ENCODE assay signal across 24 cellular contexts in the genomic region with DNA sequence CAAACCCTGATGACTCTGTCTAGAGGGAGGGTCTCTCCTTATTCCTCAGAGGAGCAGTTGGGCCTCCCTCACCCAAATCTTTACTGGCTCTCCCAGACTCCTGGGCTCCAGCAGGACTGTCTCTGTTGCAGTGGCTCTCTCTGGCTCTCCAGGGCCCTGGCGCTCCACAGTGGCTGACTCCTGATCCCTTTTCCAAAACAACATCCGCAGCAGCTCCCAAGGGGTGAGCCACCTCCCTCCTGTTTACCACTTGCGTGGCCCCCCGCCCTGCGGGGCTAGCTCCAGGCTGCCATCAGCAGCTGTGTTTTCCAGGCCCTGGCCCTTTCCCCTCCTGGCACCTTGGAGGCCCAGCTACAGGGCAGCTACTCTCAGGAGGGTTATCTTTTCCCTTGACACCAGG.
A peak's percentile ranks its signal among the peaks of the same experiment; 100 is the strongest.
DNase-seq lines count a peak whose midpoint lies in the region; ATAC-seq and TF ChIP-seq lines count a peak whose summit lies in the region.
"Had no signal": no experiment of that assay in that cellular context is flagged by ENCODE, and none has a peak within 500 bp of the region (broad histone marks: within the 10 kb centered on the region; RNA-seq: fewer than 3 reads in every experiment).

No MANE protein-coding gene starts in this region.

- no peak overlapping the region for H3K4me3 Mint-ChIP-seq in brain
- H3K4me3 Mint-ChIP-seq: activated T-helper 1 cell treated with anti-CD3 and anti-CD28 coated beads, Interleukin-12 subunit alpha, Interleukin-12 subunit beta, Interleukin-2, Interleukin-4 antibody, amounts not matched to agents 30 ng/mL and 10 ng/mL and 1 ng/mL, durations not matched to agents 14 hours and 24 hours and 36 hours; naive thymus-derived CD8-positive, alpha-beta T cell; stimulated activated naive B cell treated with anti-CD40 and anti-IgM and Interleukin-4, amounts not matched to agents 10 μg/mL and 1 μg/mL and 100 μg/mL, for 72 hours; T-helper 1 cell treated with Interleukin-12 subunit alpha and Interleukin-12 subunit beta and Interleukin-4 antibody, amounts not matched to agents 30 μg/mL and 1 μg/mL, for 36 hours had no signal

- POLR2A ChIA-PET in PC-9 (lab: Charles Lee; ENCODE audit: unreplicated experiment): no interaction called here

- no peak overlapping the region for H4K91ac ChIP-seq in neuronal stem cell (ENCODE audit: low read depth, low read length, poor library complexity)

- no peak overlapping the region for H3K9ac ChIP-seq in neuronal stem cell (ENCODE audit: low read depth, low read length, poor library complexity)

- no peak overlapping the region for H3K27ac ChIP-seq in neuronal stem cell (replicated peaks; ENCODE audit: low read length)
- H3K27ac ChIP-seq in tibial artery: peak overlapping the region; percentile 74 to 76
- H3K27ac ChIP-seq in PC-9: no peak overlapping the region
- H3K27ac ChIP-seq: left lung, SK-N-MC had no signal

- no peak for TF ChIP-seq CTCF in brain (conservative IDR thresholded peaks at IDR 0.05)
- TF ChIP-seq CTCF in tibial artery (IDR thresholded peaks at IDR 0.05): no peak
- no peak for TF ChIP-seq CTCF in PC-9 (conservative IDR thresholded peaks at IDR 0.05)

- H3K36me3 Mint-ChIP-seq in brain: no peaks in the 10 kb centered on the region
- H3K36me3 Mint-ChIP-seq: naive thymus-derived CD8-positive, alpha-beta T cell; stimulated activated naive B cell treated with anti-CD40 and anti-IgM and Interleukin-4, amounts not matched to agents 10 μg/mL and 1 μg/mL and 100 μg/mL, for 72 hours had no signal

- no peaks in the 10 kb centered on the region for H3K9me2 ChIP-seq in PC-9 (ENCODE audit: insufficient read depth)

- H2AFZ ChIP-seq in neuronal stem cell (ENCODE audit: low read length): no peak overlapping the region
- H2AFZ ChIP-seq in PC-9: no peak overlapping the region

- H3K27me3 ChIP-seq in neuronal stem cell (ENCODE audit: control insufficient read depth in 3 of 3, insufficient read depth in 3 of 3, low read depth in 1 of 3, low read length in 3 of 3) (no peaks in the 10 kb centered on the region), tibial artery (no peaks in the 10 kb centered on the region), PC-9 (ENCODE audit: insufficient read depth, low read depth) (no peaks in the 10 kb centered on the region)
- H3K27me3 ChIP-seq: left lung had no signal

- no TSS peak for BruUV-seq in PC-9 (replicated peaks; lab: Mats Ljungman, UMichigan)

- H3F3A ChIP-seq in PC-9 (ENCODE audit: insufficient read depth, low read depth): no peaks in the 10 kb centered on the region

- H4K20me1 ChIP-seq in PC-9 (ENCODE audit: insufficient read depth): no peaks in the 10 kb centered on the region

- peaks cover 9% of the 10 kb centered on the region for H3K27me3 Mint-ChIP-seq in brain

- H3K27ac Mint-ChIP-seq in brain: peak overlapping the region in 4 of 5 experiments; percentile 55 to 94 (median 88)
- H3K27ac Mint-ChIP-seq: activated T-helper 1 cell treated with anti-CD3 and anti-CD28 coated beads, Interleukin-12 subunit alpha, Interleukin-12 subunit beta, Interleukin-2, Interleukin-4 antibody, amounts not matched to agents 30 ng/mL and 10 ng/mL and 1 ng/mL, durations not matched to agents 14 hours and 24 hours and 36 hours; naive thymus-derived CD8-positive, alpha-beta T cell; stimulated activated naive B cell treated with anti-CD40 and anti-IgM and Interleukin-4, amounts not matched to agents 10 μg/mL and 1 μg/mL and 100 μg/mL, for 72 hours; T-helper 1 cell treated with Interleukin-12 subunit alpha and Interleukin-12 subunit beta and Interleukin-4 antibody, amounts not matched to agents 30 μg/mL and 1 μg/mL, for 36 hours had no signal

- H2BK15ac ChIP-seq in neuronal stem cell (ENCODE audit: low read length): no peak overlapping the region

- no CpG with 5 or more reads among the region's 5 CpGs for WGBS in neuronal stem cell (ENCODE audit: extremely low coverage in 2 of 2, insufficient read length in 2 of 2, insufficient replicate concordance in 1 of 2), 2 donors

- H2BK5ac ChIP-seq in neuronal stem cell (ENCODE audit: low read length): peak overlapping the region; percentile 44

- H2AK5ac ChIP-seq in neuronal stem cell (ENCODE audit: low read depth, low read length): peak overlapping the region; percentile 77

- H3K36me3 ChIP-seq in neuronal stem cell (replicated peaks in 1 of 2; ENCODE audit: control insufficient read depth in 2 of 2, insufficient read depth in 2 of 2, low read length in 2 of 2) (no peaks in the 10 kb centered on the region), tibial artery (no peaks in the 10 kb centered on the region), PC-9 (ENCODE audit: low read depth) (no peaks in the 10 kb centered on the region)
- H3K36me3 ChIP-seq: left lung had no signal

- no peak overlapping the region for H3K14ac ChIP-seq in neuronal stem cell (ENCODE audit: low read length)

- no peak overlapping the region for H2BK120ac ChIP-seq in neuronal stem cell (ENCODE audit: low read depth, low read length)

- DNase-seq in Right ventricle myocardium inferior (ENCODE audit: missing footprints) (peak; percentile 64), Right ventricle myocardium superior (no peak), neuronal stem cell (ENCODE audit: low spot score) (no peak), tibial artery (no peak), NCI-H1436 (lab: John Stamatoyannopoulos, UW) (no peak), PC-9 (no peak), Ammon's horn (ENCODE audit: low spot score) (no peak)
- DNase-seq: 8988T; activated CD4-positive, alpha-beta T cell treated with anti-CD3 and anti-CD28 coated beads for 48 hours; activated naive CD4-positive, alpha-beta T cell treated with anti-CD3 and anti-CD28 coated beads, Interleukin-2, amount 50 U/mL, for 16 hours; central memory CD4-positive, alpha-beta T cell; IMR-90; naive thymus-derived CD8-positive, alpha-beta T cell; NCI-H1436 treated with DMSO at 0.1 percent for 48 hours; NCI-H526 treated with DMSO at 0.1 percent for 48 hours; stimulated activated CD4-positive, alpha-beta T cell treated with anti-CD3 and anti-CD28 coated beads, Interleukin-12 subunit alpha, Interleukin-12 subunit beta, amount 100 ng/mL, for 4 hours; stimulated activated CD4-positive, alpha-beta T cell treated with anti-CD3 and anti-CD28 coated beads, Interleukin-4, amount 100 ng/mL, for 24 hours; stimulated activated naive B cell treated with anti-CD40 and anti-IgM and Interleukin-4, amounts not matched to agents 10 μg/mL and 1 μg/mL and 100 μg/mL, for 72 hours; trophoblast cell had no signal

- H3K18ac ChIP-seq in neuronal stem cell (ENCODE audit: low read length): peak overlapping the region; percentile 73

- intact Hi-C loops in Right ventricle myocardium inferior (cut with DNase I) (no loop called here), Right ventricle myocardium superior (cut with DNase I) (no loop called here), tibial artery (cut with DNase I; ENCODE audit: low total_unique reads) (loop anchor here (5.0 to 10.0 kb wide), 3 partner anchors 123 to 216 kb away; partner anchors contain the start of gene CALM1), PC-9 (cut with micrococcal nuclease; ENCODE audit: unreplicated experiment) (no loop called here)

- no peak for ATAC-seq in Right ventricle myocardium inferior
- ATAC-seq in Right ventricle myocardium superior (ENCODE audit: poor library complexity): no peak
- ATAC-seq: left lung; naive thymus-derived CD8-positive, alpha-beta T cell; stimulated activated naive B cell treated with anti-CD40 and anti-IgM and Interleukin-4, amounts not matched to agents 10 μg/mL and 1 μg/mL and 100 μg/mL, for 72 hours had no signal

- no peak overlapping the region for H3K23ac ChIP-seq in neuronal stem cell (ENCODE audit: low read depth, low read length, poor library complexity)

- H3K4me3 ChIP-seq in neuronal stem cell (ENCODE audit: low read length in 2 of 2) (no peak overlapping the region), tibial artery (no peak overlapping the region), PC-9 (no peak overlapping the region)
- H3K4me3 ChIP-seq: left lung, SK-N-MC had no signal

- peaks cover 18 to 22% of the 10 kb centered on the region in 2 donors for H3K4me1 ChIP-seq in neuronal stem cell (ENCODE audit: control insufficient read depth in 2 of 2, insufficient read depth in 1 of 2, low read depth in 1 of 2, low read length in 2 of 2)
- H3K4me1 ChIP-seq in tibial artery: peaks cover 6 to 67% (median 55%) of the 10 kb centered on the region in 4 donors
- 0 out of 2 replicates have a peak, but pooled peaks cover 6% of the 10 kb centered on the region for H3K4me1 ChIP-seq in PC-9 (replicated peaks; ENCODE audit: insufficient read depth)

- H3K9me3 ChIP-seq in neuronal stem cell (replicated peaks in 1 of 2; ENCODE audit: control insufficient read depth in 2 of 2, insufficient read depth in 1 of 2, low read depth in 1 of 2, low read length in 2 of 2) (peaks cover 6% of the 10 kb centered on the region in 2 donors), tibial artery (no peaks in the 10 kb centered on the region), PC-9 (ENCODE audit: insufficient read depth, low read depth) (no peaks in the 10 kb centered on the region)
- H3K9me3 ChIP-seq: left lung had no signal

- H2BK12ac ChIP-seq in neuronal stem cell (ENCODE audit: low read length): no peak overlapping the region

- H3K79me1 ChIP-seq in neuronal stem cell (ENCODE audit: low read depth, low read length): no peaks in the 10 kb centered on the region

- H3K79me2 ChIP-seq in PC-9 (ENCODE audit: low read depth): no peaks in the 10 kb centered on the region

- H3K4me1 Mint-ChIP-seq in brain: peaks cover 66% of the 10 kb centered on the region
- H3K4me1 Mint-ChIP-seq: stimulated activated naive B cell treated with anti-CD40 and anti-IgM and Interleukin-4, amounts not matched to agents 10 μg/mL and 1 μg/mL and 100 μg/mL, for 72 hours had no signal

- no peak overlapping the region for H3K4ac ChIP-seq in neuronal stem cell (ENCODE audit: low read length)

- H4K8ac ChIP-seq in neuronal stem cell (ENCODE audit: low read depth, low read length): no peak overlapping the region

- H3K4me2 ChIP-seq in neuronal stem cell (ENCODE audit: insufficient read depth, low read length, poor library complexity, severe bottlenecking) (no peak overlapping the region), PC-9 (no peak overlapping the region)

- H3K9me3 Mint-ChIP-seq in brain: peaks cover 0 to 16% (median 5%) of the 10 kb centered on the region in 5 experiments
- H3K9me3 Mint-ChIP-seq: stimulated activated naive B cell treated with anti-CD40 and anti-IgM and Interleukin-4, amounts not matched to agents 10 μg/mL and 1 μg/mL and 100 μg/mL, for 72 hours had no signal

- CTCF ChIA-PET in PC-9 (lab: Charles Lee): no interaction called here

Comparison
In these comparisons a context has a peak if more than half of its experiments do, and no peak if none do; other contexts are left out.
1. H3K27ac ChIP-seq: peak in tibial artery (2 of 2); none in neuronal stem cell (single experiment) and PC-9 (single experiment).